Comparison of ENCODE assay signal across 8 cellular contexts in genomic region chr1:923991-924618, GRCh38. TPM values are rescaled to one million over a fixed set of nuclear protein-coding genes. Genes with fewer than 3 reads are reported as not detected.
DNase-seq lines count a peak whose midpoint lies in the region; ATAC-seq and TF ChIP-seq lines count a peak whose summit lies in the region.

No MANE protein-coding gene starts in this region.

- H3K27ac Mint-ChIP-seq in stimulated activated memory B cell treated with anti-CD40 and anti-IgM and Interleukin-4, amounts not matched to agents 10 μg/mL and 1 μg/mL and 100 μg/mL, for 72 hours: no peak overlapping the region

- H3K9ac ChIP-seq in trophoblast cell (ENCODE audit: low read length): no peak overlapping the region

- peak overlapping the region; percentile 19 for H4K8ac ChIP-seq in trophoblast cell (ENCODE audit: low read depth, low read length)

- H4K91ac ChIP-seq in trophoblast cell (ENCODE audit: low read depth, low read length): peak overlapping the region; percentile 83

- peak overlapping the region; percentile 10 for H2BK5ac ChIP-seq in trophoblast cell (ENCODE audit: low read depth, low read length, poor library complexity)

- H3K18ac ChIP-seq in trophoblast cell (ENCODE audit: low read length): peak overlapping the region; percentile 44

- no peak for ATAC-seq in stimulated activated memory B cell treated with anti-CD40 and anti-IgM and Interleukin-4, amounts not matched to agents 10 μg/mL and 1 μg/mL and 100 μg/mL, for 72 hours

- no peaks in the 10 kb centered on the region; the same call in none of the 2 replicates for H3K27me3 ChIP-seq in BE2C
- H3K27me3 ChIP-seq in effector memory CD4-positive, alpha-beta T cell (replicated peaks; ENCODE audit: control insufficient read depth, insufficient read depth, low read length, poor library complexity, severe bottlenecking): peaks cover 47% of the 10 kb centered on the region
- H3K27me3 ChIP-seq in trophoblast cell (ENCODE audit: insufficient read depth, low read length): peaks cover 15% of the 10 kb centered on the region

- H3K36me3 ChIP-seq in BE2C: peaks cover 5% of the 10 kb centered on the region
- no peaks in the 10 kb centered on the region for H3K36me3 ChIP-seq in effector memory CD4-positive, alpha-beta T cell (ENCODE audit: control insufficient read depth, insufficient read depth, low read length)
- H3K36me3 ChIP-seq in trophoblast cell (ENCODE audit: control insufficient read depth in 1 of 2, insufficient read depth in 2 of 2, low read length in 2 of 2): peaks cover 7 to 8% of the 10 kb centered on the region in 2 experiments

- peaks cover 10% of the 10 kb centered on the region for H3K79me1 ChIP-seq in trophoblast cell (ENCODE audit: low read length)

- TF ChIP-seq CTCF in BE2C (IDR thresholded peaks at IDR 0.05; ENCODE audit: low read depth, low read length) (no peak), LNCaP clone FGC (IDR thresholded peaks at IDR 0.05; ENCODE audit: control insufficient read depth, extremely low read depth, insufficient read depth) (no peak)

- no peaks in the 10 kb centered on the region for H3K9me3 Mint-ChIP-seq in stimulated activated memory B cell treated with anti-CD40 and anti-IgM and Interleukin-4, amounts not matched to agents 10 μg/mL and 1 μg/mL and 100 μg/mL, for 72 hours

- no CpG with 5 or more reads among the region's 92 CpGs for WGBS in trophoblast cell (ENCODE audit: extremely low coverage, insufficient coverage, insufficient read length)

- peaks cover 3% of the 10 kb centered on the region for H3K79me2 ChIP-seq in trophoblast cell (ENCODE audit: control insufficient read depth, insufficient read depth, low read length, poor library complexity)

- H3K4me3 ChIP-seq in BE2C (ENCODE audit: low read depth, low read length): peak overlapping the region; percentile 57
- H3K4me3 ChIP-seq in LNCaP clone FGC (ENCODE audit: low read depth, low read length): peak overlapping the region; percentile 53
- H3K4me3 ChIP-seq in effector memory CD4-positive, alpha-beta T cell (ENCODE audit: insufficient read depth, low read depth, low read length, poor library complexity, severe bottlenecking): peak overlapping the region; percentile 53
- peak overlapping the region; percentile 82 for H3K4me3 ChIP-seq in trophoblast cell (ENCODE audit: low read depth, low read length)

- H2BK12ac ChIP-seq in trophoblast cell (ENCODE audit: low read length): no peak overlapping the region

- H3K4me3 Mint-ChIP-seq in stimulated activated memory B cell treated with anti-CD40 and anti-IgM and Interleukin-4, amounts not matched to agents 10 μg/mL and 1 μg/mL and 100 μg/mL, for 72 hours: no peak overlapping the region

- no peak overlapping the region for H2AFZ ChIP-seq in trophoblast cell (ENCODE audit: insufficient read depth, low read length, poor library complexity)

- H3K9me3 ChIP-seq in BE2C: no peaks in the 10 kb centered on the region
- no peaks in the 10 kb centered on the region for H3K9me3 ChIP-seq in effector memory CD4-positive, alpha-beta T cell (ENCODE audit: control insufficient read depth, low read length)
- H3K9me3 ChIP-seq in trophoblast cell (ENCODE audit: insufficient read depth, low read depth, low read length): peaks cover 12% of the 10 kb centered on the region

- H4K12ac ChIP-seq in trophoblast cell (ENCODE audit: low read depth, low read length): no peak overlapping the region

- peaks cover 34% of the 10 kb centered on the region for H3K4me1 Mint-ChIP-seq in stimulated activated memory B cell treated with anti-CD40 and anti-IgM and Interleukin-4, amounts not matched to agents 10 μg/mL and 1 μg/mL and 100 μg/mL, for 72 hours

- no peak overlapping the region for H3K23ac ChIP-seq in trophoblast cell (ENCODE audit: low read length)

- no peak for DNase-seq in BE2C
- no peak for DNase-seq in LNCaP clone FGC (ENCODE audit: low read depth)
- no peak for DNase-seq in effector memory CD4-positive, alpha-beta T cell
- no peak for DNase-seq in trophoblast cell
- DNase-seq in germinal center (ENCODE audit: low spot score): no peak
- DNase-seq in stimulated activated CD4-positive, alpha-beta T cell treated with anti-CD3 and anti-CD28 coated beads, Interleukin-12 subunit alpha, Interleukin-12 subunit beta, amount 100 ng/mL, for 4 hours: no peak
- DNase-seq in NCI-H1105 treated with DMSO at 0.1 percent for 48 hours (lab: John Stamatoyannopoulos, UW): no peak

- H3K14ac ChIP-seq in trophoblast cell (ENCODE audit: low read length): peak overlapping the region; percentile 6

- H2AK5ac ChIP-seq in trophoblast cell (ENCODE audit: low read length): no peak overlapping the region

- no peak overlapping the region for H3K27ac ChIP-seq in effector memory CD4-positive, alpha-beta T cell (ENCODE audit: insufficient read depth, low read length, poor library complexity, severe bottlenecking)
- H3K27ac ChIP-seq in trophoblast cell (ENCODE audit: low read depth, low read length): peak overlapping the region; percentile 5

- no peak overlapping the region for H3K4ac ChIP-seq in trophoblast cell (ENCODE audit: low read depth, low read length)

- H3K4me2 ChIP-seq in trophoblast cell (ENCODE audit: low read length): peak overlapping the region; percentile 80

- H3K36me3 Mint-ChIP-seq in stimulated activated memory B cell treated with anti-CD40 and anti-IgM and Interleukin-4, amounts not matched to agents 10 μg/mL and 1 μg/mL and 100 μg/mL, for 72 hours: no peaks in the 10 kb centered on the region

- H2BK120ac ChIP-seq in trophoblast cell (ENCODE audit: insufficient read depth, low read length, poor library complexity): peak overlapping the region; percentile 2

- H3K27me3 Mint-ChIP-seq in stimulated activated memory B cell treated with anti-CD40 and anti-IgM and Interleukin-4, amounts not matched to agents 10 μg/mL and 1 μg/mL and 100 μg/mL, for 72 hours: peaks cover 80% of the 10 kb centered on the region

- H3K4me1 ChIP-seq in BE2C (peaks cover 25% of the 10 kb centered on the region), trophoblast cell (ENCODE audit: control insufficient read depth in 1 of 2, insufficient read depth in 2 of 2, low read length in 2 of 2) (peaks cover 21 to 38% of the 10 kb centered on the region in 2 experiments)
- H3K4me1 ChIP-seq in effector memory CD4-positive, alpha-beta T cell (ENCODE audit: control insufficient read depth, insufficient read depth, low read length, poor library complexity, severe bottlenecking): peaks cover 35% of the 10 kb centered on the region

RNA-seq across cellular contexts. Expression of gene SAMD11, which starts 0.4 kb away (rescaled TPM):
- polyA plus RNA-seq in BE2C (2012; ENCODE audit: insufficient read depth, insufficient read length, low read depth): 1.9 TPM
- 16.6 and 18.4 TPM in 2 replicates for polyA plus RNA-seq in trophoblast cell (2013)

RNA-seq across cellular contexts. Expression of gene NOC2L, which starts 35.0 kb away (rescaled TPM):
- 253 TPM for polyA plus RNA-seq in BE2C (2012; ENCODE audit: insufficient read depth, insufficient read length, low read depth)
- polyA plus RNA-seq in trophoblast cell (2013): 41.5 and 42.0 TPM in 2 replicates

RNA-seq across cellular contexts. Expression of gene KLHL17, which starts 36.3 kb away (rescaled TPM):
- 127 TPM for polyA plus RNA-seq in BE2C (2012; ENCODE audit: insufficient read depth, insufficient read length, low read depth)
- 18.1 and 18.5 TPM in 2 replicates for polyA plus RNA-seq in trophoblast cell (2013)

RNA-seq across cellular contexts. Expression of gene PLEKHN1, which starts 42.2 kb away (rescaled TPM):
- not detected for polyA plus RNA-seq in BE2C (2012; ENCODE audit: insufficient read depth, insufficient read length, low read depth)
- 1.9 and 2.1 TPM in 2 replicates for polyA plus RNA-seq in trophoblast cell (2013)

RNA-seq across cellular contexts. Expression of gene PERM1, which starts 57.8 kb away (rescaled TPM):
- not detected for polyA plus RNA-seq in BE2C (2012; ENCODE audit: insufficient read depth, insufficient read length, low read depth)
- not detected in 2 replicates for polyA plus RNA-seq in trophoblast cell (2013)
